In the genomic region with DNA sequence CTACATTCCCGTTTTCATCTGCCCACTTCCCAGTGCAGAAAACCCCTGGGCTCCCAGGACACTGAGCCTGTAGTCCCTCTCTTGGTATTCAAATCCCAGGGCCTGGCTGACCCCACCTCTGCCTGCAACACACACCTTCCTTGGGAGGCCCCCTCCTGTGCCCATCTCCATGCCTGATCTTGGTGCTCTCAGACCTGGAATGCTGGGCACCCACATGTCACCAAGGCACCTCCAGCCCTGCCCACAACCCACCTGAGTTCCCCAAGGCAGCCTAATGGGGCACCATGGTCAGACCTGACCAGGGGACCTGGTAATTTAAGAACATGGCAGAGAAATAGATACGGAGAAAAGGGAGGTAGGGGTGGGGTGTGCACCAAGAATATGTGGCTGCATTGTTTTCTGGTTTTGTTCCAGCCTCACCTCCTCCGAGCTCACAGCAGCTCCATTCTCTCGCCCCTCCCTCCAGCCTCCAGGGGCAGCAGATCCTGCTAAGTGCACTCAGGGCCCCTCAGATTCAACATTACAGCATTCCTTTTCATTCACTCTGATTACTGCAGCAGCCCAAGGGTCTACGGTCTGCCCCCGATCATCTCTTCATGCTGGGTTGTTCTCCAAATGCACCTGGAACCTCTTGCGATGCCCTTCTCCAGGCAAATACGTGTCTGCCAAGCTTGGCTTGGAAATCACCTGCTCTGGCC, we compare ENCODE assay signal across 10 cellular contexts. TPM values are rescaled to one million over a fixed set of nuclear protein-coding genes. Genes with fewer than 3 reads are reported as not detected.
A peak's percentile ranks its signal among the peaks of the same experiment; 100 is the strongest.
DNase-seq lines count a peak whose midpoint lies in the region; ATAC-seq lines count a peak whose summit lies in the region.
"Had no signal": no experiment of that assay in that cellular context is flagged by ENCODE, and none has a peak within 500 bp of the region (broad histone marks: within the 10 kb centered on the region; RNA-seq: fewer than 3 reads in every experiment).

No MANE protein-coding gene starts in this region.

- no peak for DNase-seq in activated T-cell treated with anti-CD3 and anti-CD28 coated beads, Interleukin-2, amount 50 U/mL, for 24 hours
- DNase-seq in activated T-cell treated with anti-CD3 and anti-CD28 coated beads, Interleukin-2, amount 50 U/mL, for 1 hour, result no peak
- DNase-seq in T-helper 17 cell (no peak), NCI-H345 treated with DMSO at 0.1 percent for 48 hours (lab: John Stamatoyannopoulos, UW; ENCODE audit: unreplicated experiment) (no peak), cerebellum (ENCODE audit: low spot score) (no peak)
- DNase-seq in stimulated activated naive CD8-positive, alpha-beta T cell treated with anti-CD3 and anti-CD28 coated beads, Interleukin-15, Interleukin-2, amounts not matched to agents 100 U/mL and 50 U/mL, for 24 hours, result no peak
- DNase-seq: cortex of kidney had no signal

- no peak overlapping the region for H3K4me3 Mint-ChIP-seq in activated T-cell treated with anti-CD3 and anti-CD28 coated beads, Interleukin-2, amount 50 U/mL, for 24 hours
- H3K4me3 Mint-ChIP-seq in T-helper 17 cell, result no peak overlapping the region
- H3K4me3 Mint-ChIP-seq: activated CD4-positive, alpha-beta memory T cell treated with anti-CD3 and anti-CD28 coated beads, Interleukin-2, amount 10 ng/mL, durations not matched to agents 7 days and 5 days had no signal

- peaks cover 24% of the 10 kb centered on the region for H3K4me1 Mint-ChIP-seq in activated T-cell treated with anti-CD3 and anti-CD28 coated beads, Interleukin-2, amount 50 U/mL, for 24 hours (ENCODE audit: low read depth)
- H3K4me1 Mint-ChIP-seq in T-helper 17 cell, result peaks cover 6% of the 10 kb centered on the region

- no peak overlapping the region for H3K27ac ChIP-seq in iPS-20b (ENCODE audit: low read length)

- no peaks in the 10 kb centered on the region for H3K27me3 Mint-ChIP-seq in activated T-cell treated with anti-CD3 and anti-CD28 coated beads, Interleukin-2, amount 50 U/mL, for 24 hours
- no peaks in the 10 kb centered on the region for H3K27me3 Mint-ChIP-seq in T-helper 17 cell
- H3K27me3 Mint-ChIP-seq: activated CD4-positive, alpha-beta memory T cell treated with anti-CD3 and anti-CD28 coated beads, Interleukin-2, amount 10 ng/mL, durations not matched to agents 7 days and 5 days had no signal

- peak overlapping the region; percentile 4; the same call in 1 of the 2 replicates for H3K4me3 ChIP-seq in iPS-20b (ENCODE audit: low read length)

- H3K9me3 Mint-ChIP-seq in activated T-cell treated with anti-CD3 and anti-CD28 coated beads, Interleukin-2, amount 50 U/mL, for 24 hours, result no peaks in the 10 kb centered on the region
- H3K9me3 Mint-ChIP-seq: activated CD4-positive, alpha-beta memory T cell treated with anti-CD3 and anti-CD28 coated beads, Interleukin-2, amount 10 ng/mL, durations not matched to agents 7 days and 5 days had no signal

- ATAC-seq in T-helper 17 cell (peak; percentile 28), GM21576 (IDR thresholded peaks at IDR 0.05; ENCODE audit: unreplicated experiment) (no peak)
- peak; percentile 26 for ATAC-seq in stimulated activated naive CD8-positive, alpha-beta T cell treated with anti-CD3 and anti-CD28 coated beads, Interleukin-15, Interleukin-2, amounts not matched to agents 100 U/mL and 50 U/mL, for 24 hours

- H3K27ac Mint-ChIP-seq in activated T-cell treated with anti-CD3 and anti-CD28 coated beads, Interleukin-2, amount 50 U/mL, for 24 hours, result peak overlapping the region; percentile 62
- peak overlapping the region; percentile 49 for H3K27ac Mint-ChIP-seq in T-helper 17 cell
- H3K27ac Mint-ChIP-seq: activated CD4-positive, alpha-beta memory T cell treated with anti-CD3 and anti-CD28 coated beads, Interleukin-2, amount 10 ng/mL, durations not matched to agents 7 days and 5 days had no signal

- no peaks in the 10 kb centered on the region for H3K36me3 Mint-ChIP-seq in activated T-cell treated with anti-CD3 and anti-CD28 coated beads, Interleukin-2, amount 50 U/mL, for 24 hours (ENCODE audit: low read depth)
- no peaks in the 10 kb centered on the region for H3K36me3 Mint-ChIP-seq in T-helper 17 cell (ENCODE audit: low read depth)

- no peaks in the 10 kb centered on the region for H3K36me3 ChIP-seq in iPS-20b (ENCODE audit: insufficient read depth, low read depth, low read length)

- H3K9ac ChIP-seq in iPS-20b (ENCODE audit: low read depth, low read length), result no peak overlapping the region

- no peaks in the 10 kb centered on the region for H3K27me3 ChIP-seq in iPS-20b (ENCODE audit: insufficient read depth, low read length)

- peaks cover 8% of the 10 kb centered on the region for H3K4me1 ChIP-seq in iPS-20b (ENCODE audit: insufficient read depth, low read length)

- H3K9me3 ChIP-seq in T-helper 17 cell (ENCODE audit: control insufficient read depth, low read length, poor library complexity, severe bottlenecking), result no peaks in the 10 kb centered on the region
- no peaks in the 10 kb centered on the region for H3K9me3 ChIP-seq in iPS-20b (ENCODE audit: insufficient read depth, low read depth, low read length)

RNA-seq across cellular contexts. Expression of a gene that starts 9.2 kb away (rescaled TPM):
- total RNA-seq in T-helper 17 cell (100 to 1,000 TPM; 514 to 570 TPM), cerebellum (271 TPM)

RNA-seq across cellular contexts. Expression of a gene that starts 43.7 kb away (rescaled TPM):
- total RNA-seq in T-helper 17 cell (10 to 100 TPM; 45.1 to 50.7 TPM), cerebellum (36.5 TPM)
